8 cellular contexts compared by ENCODE assay signal in genomic region chr7:138161600-138162081, GRCh38.
DNase-seq lines count a peak whose midpoint lies in the region; ATAC-seq and TF ChIP-seq lines count a peak whose summit lies in the region.

No MANE protein-coding gene starts in this region.

- H3K27me3 Mint-ChIP-seq in GM23338 (ENCODE audit: insufficient read depth, low read depth, poor library complexity), result peaks cover 10% of the 10 kb centered on the region
- no peaks in the 10 kb centered on the region for H3K27me3 Mint-ChIP-seq in nephron (ENCODE audit: low read depth)
- H3K27me3 Mint-ChIP-seq in stimulated activated naive CD8-positive, alpha-beta T cell treated with anti-CD3 and anti-CD28 coated beads, Interleukin-15, amount 100 ng/mL, for 72 hours, result no peaks in the 10 kb centered on the region

- CTCF ChIA-PET in OCI-LY7 (lab: Charles Lee; ENCODE audit: unreplicated experiment), result interaction anchor here (1.0 to 2.1 kb wide), 2 partner anchors 12 to 577 kb away, joined by 3 to 14 read pairs; no protein-coding TSS in a partner anchor

- POLR2A ChIA-PET in OCI-LY7 (lab: Charles Lee), result interaction anchor here (0.7 kb wide), 1 partner anchor 10 kb away, joined by 3 read pairs; no protein-coding TSS in a partner anchor

- H3K36me3 Mint-ChIP-seq in GM23338 (ENCODE audit: low read depth), result peaks cover 33% of the 10 kb centered on the region
- peaks cover 14% of the 10 kb centered on the region for H3K36me3 Mint-ChIP-seq in nephron (ENCODE audit: low read depth)

- H3K4me2 ChIP-seq in GM23338 (no peak overlapping the region), OCI-LY7 (ENCODE audit: low read length) (peak overlapping the region; percentile 33; the same call in 1 of the 2 replicates)

- peaks cover 35% of the 10 kb centered on the region for H3K9me3 Mint-ChIP-seq in GM23338
- peaks cover 16% of the 10 kb centered on the region for H3K9me3 Mint-ChIP-seq in nephron
- H3K9me3 Mint-ChIP-seq in stimulated activated naive CD8-positive, alpha-beta T cell treated with anti-CD3 and anti-CD28 coated beads, Interleukin-15, amount 100 ng/mL, for 72 hours, result peaks cover 12 to 15% of the 10 kb centered on the region in 2 donors

- TF ChIP-seq CTCF in GM23338 (conservative IDR thresholded peaks at IDR 0.05; ENCODE audit: low read depth in 2 of 2) (peak; percentile 81 to 93), OCI-LY7 (conservative IDR thresholded peaks at IDR 0.05; ENCODE audit: low read length) (peak; percentile 79), nephron (IDR thresholded peaks at IDR 0.05; ENCODE audit: unreplicated experiment in 3 of 3) (peak; percentile 58 to 82 (median 65))

- H3K4me1 Mint-ChIP-seq in GM23338, result peaks cover 4% of the 10 kb centered on the region
- H3K4me1 Mint-ChIP-seq in nephron, result no peaks in the 10 kb centered on the region
- H3K4me1 Mint-ChIP-seq in stimulated activated naive CD8-positive, alpha-beta T cell treated with anti-CD3 and anti-CD28 coated beads, Interleukin-15, amount 100 ng/mL, for 72 hours, result no peaks in the 10 kb centered on the region

- H3K36me3 ChIP-seq in GM23338 (ENCODE audit: insufficient read depth), result peaks cover 6% of the 10 kb centered on the region
- H3K36me3 ChIP-seq in OCI-LY7 (ENCODE audit: insufficient read depth, low read length), result no peaks in the 10 kb centered on the region

- no peak overlapping the region for H3K4me3 Mint-ChIP-seq in GM23338
- no peak overlapping the region for H3K4me3 Mint-ChIP-seq in nephron
- no peak overlapping the region for H3K4me3 Mint-ChIP-seq in stimulated activated naive CD8-positive, alpha-beta T cell treated with anti-CD3 and anti-CD28 coated beads, Interleukin-15, amount 100 ng/mL, for 72 hours

- H3K27ac Mint-ChIP-seq in GM23338 (no peak overlapping the region), nephron (no peak overlapping the region)
- H3K27ac Mint-ChIP-seq in stimulated activated naive CD8-positive, alpha-beta T cell treated with anti-CD3 and anti-CD28 coated beads, Interleukin-15, amount 100 ng/mL, for 72 hours, result no peak overlapping the region

- H3K27ac ChIP-seq in GM23338 (ENCODE audit: low read depth), result no peak overlapping the region
- H3K27ac ChIP-seq in OCI-LY7 (ENCODE audit: low read depth, low read length, poor library complexity, severe bottlenecking), result no peak overlapping the region

- BruUV-seq in OCI-LY7 (replicated peaks; lab: Mats Ljungman, UMichigan), result no TSS peak

- DNase-seq in ELR (ENCODE audit: low read depth) (peak; percentile 91), GM23338 (ENCODE audit: low spot score) (peak; percentile 99), KG1 (lab: John Stamatoyannopoulos, UW) (peak; percentile 45), OCI-LY7 (ENCODE audit: low spot score) (peak; percentile 93), erythroblast (lab: John Stamatoyannopoulos, UW) (peak; percentile 87 to 91)
- peak; percentile 68 for DNase-seq in activated CD8-positive, alpha-beta memory T cell treated with anti-CD3 and anti-CD28 coated beads, Interleukin-2, amount 50 U/mL, for 48 hours
- DNase-seq in stimulated activated naive CD8-positive, alpha-beta T cell treated with anti-CD3 and anti-CD28 coated beads, Interleukin-15, amount 100 ng/mL, for 72 hours, result peak; percentile 68 to 83

- no peaks in the 10 kb centered on the region for H3K9me3 ChIP-seq in OCI-LY7 (ENCODE audit: low read length)

- intact Hi-C loops in OCI-LY7 (cut with micrococcal nuclease; ENCODE audit: unreplicated experiment), result loop anchor here (1.0 kb wide), 1 partner anchor 577 kb away; no protein-coding TSS in a partner anchor

- no peaks in the 10 kb centered on the region for H3K27me3 ChIP-seq in GM23338 (ENCODE audit: insufficient read depth)

- no peaks in the 10 kb centered on the region for H3K9me2 ChIP-seq in GM23338 (ENCODE audit: insufficient read depth)
- H3K9me2 ChIP-seq in OCI-LY7 (ENCODE audit: insufficient read depth, low read length), result no peaks in the 10 kb centered on the region

- ATAC-seq in GM23338, result peak; percentile 97
- ATAC-seq in stimulated activated naive CD8-positive, alpha-beta T cell treated with anti-CD3 and anti-CD28 coated beads, Interleukin-15, amount 100 ng/mL, for 72 hours, result peak; percentile 99

- no peak for TF ChIP-seq POLR2A in erythroblast (IDR thresholded peaks at IDR 0.05; ENCODE audit: low read length)

- H2AFZ ChIP-seq in GM23338 (no peak overlapping the region), OCI-LY7 (ENCODE audit: low read length) (peak overlapping the region; percentile 73)

- no peak overlapping the region for H3K4me3 ChIP-seq in GM23338
- H3K4me3 ChIP-seq in OCI-LY7 (ENCODE audit: low read depth, low read length, poor library complexity, severe bottlenecking), result no peak overlapping the region

- H3K4me1 ChIP-seq in GM23338 (ENCODE audit: insufficient read depth), result 0 out of 2 replicates have a peak, but pooled peaks cover 7% of the 10 kb centered on the region
- H3K4me1 ChIP-seq in OCI-LY7 (ENCODE audit: insufficient read depth, low read length, poor library complexity, severe bottlenecking), result no peaks in the 10 kb centered on the region

- no peaks in the 10 kb centered on the region for H3F3A ChIP-seq in GM23338 (replicated peaks; ENCODE audit: low read depth)

- H4K20me1 ChIP-seq in GM23338 (replicated peaks; ENCODE audit: insufficient read depth) (no peaks in the 10 kb centered on the region), OCI-LY7 (ENCODE audit: insufficient read depth, low read length) (no peaks in the 10 kb centered on the region)

- H3K79me2 ChIP-seq in GM23338 (replicated peaks; ENCODE audit: insufficient read depth), result no peaks in the 10 kb centered on the region
- H3K79me2 ChIP-seq in OCI-LY7 (ENCODE audit: insufficient read depth, low read depth, low read length), result no peaks in the 10 kb centered on the region

TF ChIP-seq in GM23338, 12 proteins besides CTCF, POLR2A, EP300 and RAD21 (continues in another document):
- TF ChIP-seq STAT1 (IDR thresholded peaks at IDR 0.05; ENCODE audit: unreplicated experiment) (no peak), ZNF114 (CRISPR knock-in tag; IDR thresholded peaks at IDR 0.05) (no peak), ETS1 (IDR thresholded peaks at IDR 0.05) (no peak), JUNB (IDR thresholded peaks at IDR 0.05; ENCODE audit: unreplicated experiment) (no peak), NANOG (IDR thresholded peaks at IDR 0.05; ENCODE audit: borderline replicate concordance) (no peak), POLR2AphosphoS5 (IDR thresholded peaks at IDR 0.05; ENCODE audit: low read depth) (no peak), ZNF331 (CRISPR knock-in tag; IDR thresholded peaks at IDR 0.05; ENCODE audit: low read depth) (no peak), CREB1 (CRISPR knock-in tag; IDR thresholded peaks at IDR 0.05; ENCODE audit: low read depth) (no peak), REST (IDR thresholded peaks at IDR 0.05; ENCODE audit: unreplicated experiment) (no peak)

Comparison
In these comparisons a context has a peak if more than half of its experiments do, and no peak if none do; other contexts are left out.
1. DNase-seq: peak in every context shown above with its lines; median percentile 99 in GM23338; 93 in OCI-LY7; 91 in ELR; 89 in erythroblast; 76 in stimulated activated naive CD8-positive, alpha-beta T cell treated with anti-CD3 and anti-CD28 coated beads, Interleukin-15, amount 100 ng/mL, for 72 hours; 68 in activated CD8-positive, alpha-beta memory T cell treated with anti-CD3 and anti-CD28 coated beads, Interleukin-2, amount 50 U/mL, for 48 hours; 45 in KG1.